ENCODE assay signal across 20 cellular contexts in the genomic region with DNA sequence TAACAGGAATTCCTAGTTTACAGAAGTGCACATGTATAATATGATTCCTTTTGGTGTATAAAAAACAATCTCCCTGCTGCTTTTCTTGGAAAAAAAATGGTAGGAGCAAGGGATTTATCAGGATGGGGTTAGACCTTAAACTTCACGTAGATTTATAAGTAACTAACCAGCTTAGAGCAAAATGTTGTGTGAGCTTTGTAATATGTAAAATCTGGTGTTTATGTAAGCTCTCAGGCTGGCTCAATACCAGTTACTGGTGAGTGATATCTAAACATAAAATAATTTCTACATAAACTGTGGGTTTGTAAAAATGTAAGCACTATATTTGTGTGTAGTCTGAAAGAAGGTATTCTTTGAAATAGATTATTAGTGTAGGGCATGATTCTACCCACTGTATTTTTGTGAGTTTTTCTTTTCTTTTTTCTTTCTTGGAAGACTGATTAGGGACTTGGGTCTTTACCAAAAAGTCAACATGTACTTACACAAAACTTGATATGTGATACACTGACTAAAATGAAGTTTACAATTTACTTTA.
"Had no signal": no experiment of that assay in that cellular context is flagged by ENCODE, and none has a peak within 500 bp of the region (broad histone marks: within the 10 kb centered on the region; RNA-seq: fewer than 3 reads in every experiment).

No MANE protein-coding gene starts in this region.

- H3K9me3 ChIP-seq: pancreas, right lobe of liver, uterus had no signal

- H3K4me1 ChIP-seq: pancreas, right lobe of liver, tibial artery, upper lobe of left lung, uterus had no signal

- H3K27me3 ChIP-seq: heart left ventricle, pancreas, right lobe of liver, tibial artery, upper lobe of left lung, uterus had no signal

- H3K4me3 ChIP-seq: heart left ventricle, pancreas, right lobe of liver, tibial artery, upper lobe of left lung, uterus had no signal

- H3K36me3 ChIP-seq: heart left ventricle, pancreas, right lobe of liver, tibial artery, upper lobe of left lung, uterus had no signal

- H3K27ac Mint-ChIP-seq: natural killer cell treated with Interleukin-12 subunit alpha and Interleukin-12 subunit beta and Interleukin-15 and Interleukin-18, amount 100 ng/mL, for 72 hours; progenitor cell of endocrine pancreas; stimulated activated memory B cell treated with anti-CD40 and anti-IgM and Interleukin-4, amounts not matched to agents 10 μg/mL and 1 μg/mL and 100 μg/mL, for 72 hours; stimulated activated naive CD8-positive, alpha-beta T cell treated with anti-CD3 and anti-CD28 coated beads, Interleukin-15, Interleukin-2, amounts not matched to agents 100 ng/mL and 50 ng/mL, for 24 hours had no signal

- DNase-seq: cortex of kidney; effector memory CD4-positive, alpha-beta T cell; foreskin melanocyte; heart left ventricle; hippocampal formation; kidney glomerular epithelial cell; occipital lobe; pancreas; right lobe of liver; stimulated activated CD4-positive, alpha-beta T cell treated with anti-CD3 and anti-CD28 coated beads, Interleukin-4, amount 100 ng/mL, for 1 hour; stimulated activated CD8-positive, alpha-beta memory T cell treated with anti-CD3 and anti-CD28 coated beads, Interleukin-4, amount 100 ng/mL, for 48 hours; tibial artery; upper lobe of left lung; uterus had no signal

- H3K4me3 Mint-ChIP-seq: natural killer cell treated with Interleukin-12 subunit alpha and Interleukin-12 subunit beta and Interleukin-15 and Interleukin-18, amount 100 ng/mL, for 72 hours; stimulated activated memory B cell treated with anti-CD40 and anti-IgM and Interleukin-4, amounts not matched to agents 10 μg/mL and 1 μg/mL and 100 μg/mL, for 72 hours; stimulated activated naive CD8-positive, alpha-beta T cell treated with anti-CD3 and anti-CD28 coated beads, Interleukin-15, Interleukin-2, amounts not matched to agents 100 ng/mL and 50 ng/mL, for 24 hours had no signal

- H3K4me1 Mint-ChIP-seq: stimulated activated memory B cell treated with anti-CD40 and anti-IgM and Interleukin-4, amounts not matched to agents 10 μg/mL and 1 μg/mL and 100 μg/mL, for 72 hours had no signal

- FAIRE-seq: endometrium, islet of Langerhans, pancreas had no signal

- H3K27ac ChIP-seq: heart left ventricle, pancreas, right lobe of liver, tibial artery, upper lobe of left lung, uterus had no signal

- H3K27me3 Mint-ChIP-seq: natural killer cell treated with Interleukin-12 subunit alpha and Interleukin-12 subunit beta and Interleukin-15 and Interleukin-18, amount 100 ng/mL, for 72 hours; progenitor cell of endocrine pancreas; stimulated activated memory B cell treated with anti-CD40 and anti-IgM and Interleukin-4, amounts not matched to agents 10 μg/mL and 1 μg/mL and 100 μg/mL, for 72 hours; stimulated activated naive CD8-positive, alpha-beta T cell treated with anti-CD3 and anti-CD28 coated beads, Interleukin-15, Interleukin-2, amounts not matched to agents 100 ng/mL and 50 ng/mL, for 24 hours had no signal
